In genomic region chr18:79964330-79965118, GRCh38 we compare ENCODE assay signal across 1 cellular context.
TF ChIP-seq lines count a peak whose summit lies in the region.

HSBP1L1 (plus strand) TSS chr18:79964643; CDS start chr18:79964736, 93 bp downstream.

TF ChIP-seq in H1, 55 proteins besides CTCF, POLR2A, EP300 and RAD21:
- TF ChIP-seq NRF1 (IDR thresholded peaks at IDR 0.05; ENCODE audit: low read depth, low read length): no peak
- TF ChIP-seq SUZ12 (IDR thresholded peaks at IDR 0.05; ENCODE audit: low read length): no peak
- TF ChIP-seq RBBP5 (IDR thresholded peaks at IDR 0.05; ENCODE audit: borderline replicate concordance, low read depth, low read length): no peak
- peak; percentile 24; the same call in 1 of the 2 replicates for TF ChIP-seq PHF8 (conservative IDR thresholded peaks at IDR 0.05; ENCODE audit: low read depth, low read length)
- no peak for TF ChIP-seq SAP30 (IDR thresholded peaks at IDR 0.05; ENCODE audit: insufficient read depth, insufficient replicate concordance, low read length)
- no peak for TF ChIP-seq CBX8 (IDR thresholded peaks at IDR 0.05; ENCODE audit: borderline replicate concordance, low read depth, low read length)
- TF ChIP-seq EZH2 (IDR thresholded peaks at IDR 0.05; ENCODE audit: low read depth, low read length, severe bottlenecking): peak; percentile 36
- TF ChIP-seq HDAC6 (IDR thresholded peaks at IDR 0.05; ENCODE audit: low read depth, low read length): no peak
- no peak for TF ChIP-seq CEBPB (IDR thresholded peaks at IDR 0.05; ENCODE audit: low read depth, low read length)
- no peak for TF ChIP-seq CTBP2 (IDR thresholded peaks at IDR 0.05; ENCODE audit: borderline replicate concordance, insufficient read depth, insufficient read length, low read length)
- no peak for TF ChIP-seq RXRA (IDR thresholded peaks at IDR 0.05; ENCODE audit: insufficient read depth, low read depth, low read length)
- TF ChIP-seq SP1 (IDR thresholded peaks at IDR 0.05; ENCODE audit: low read depth, low read length): no peak
- no peak for TF ChIP-seq CBX5 (IDR thresholded peaks at IDR 0.05; ENCODE audit: low read depth, low read length)
- TF ChIP-seq POLR2AphosphoS5 (IDR thresholded peaks at IDR 0.05; ENCODE audit: low read depth, low read length): no peak
- TF ChIP-seq MAFK (IDR thresholded peaks at IDR 0.05; ENCODE audit: low read depth, low read length): no peak
- no peak for TF ChIP-seq POU5F1 (IDR thresholded peaks at IDR 0.05; ENCODE audit: low read depth, low read length)
- 0 out of 2 replicates have a peak, but pooled peaks have one; percentile 7 for TF ChIP-seq TCF12 (IDR thresholded peaks at IDR 0.05; ENCODE audit: low read depth, low read length)
- TF ChIP-seq JUND (IDR thresholded peaks at IDR 0.05; ENCODE audit: low read length): no peak
- TF ChIP-seq, protein P1, sequence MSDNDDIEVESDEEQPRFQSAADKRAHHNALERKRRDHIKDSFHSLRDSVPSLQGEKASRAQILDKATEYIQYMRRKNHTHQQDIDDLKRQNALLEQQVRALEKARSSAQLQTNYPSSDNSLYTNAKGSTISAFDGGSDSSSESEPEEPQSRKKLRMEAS (IDR thresholded peaks at IDR 0.05): no peak
- no peak for TF ChIP-seq JUN (IDR thresholded peaks at IDR 0.05; ENCODE audit: low read depth, low read length)
- TF ChIP-seq TBP (IDR thresholded peaks at IDR 0.05; ENCODE audit: low read depth, low read length): no peak
- TF ChIP-seq RNF2 (IDR thresholded peaks at IDR 0.05; ENCODE audit: borderline replicate concordance, low read depth, low read length, missing control alignments, poor library complexity, severe bottlenecking): no peak
- no peak for TF ChIP-seq SIX5 (IDR thresholded peaks at IDR 0.05; ENCODE audit: low read depth, low read length)
- TF ChIP-seq HDAC2 (IDR thresholded peaks at IDR 0.05; ENCODE audit: borderline replicate concordance in 1 of 2, low read depth in 2 of 2, low read length in 2 of 2): no peak
- no peak for TF ChIP-seq SIRT6 (IDR thresholded peaks at IDR 0.05; ENCODE audit: low read length)
- TF ChIP-seq KDM5A (IDR thresholded peaks at IDR 0.05; ENCODE audit: low read length): no peak
- TF ChIP-seq TEAD4 (IDR thresholded peaks at IDR 0.05; ENCODE audit: low read depth, low read length): peak; percentile 63; the same call in 1 of the 2 replicates
- 0 out of 2 replicates have a peak, but pooled peaks have one; percentile 9 for TF ChIP-seq GABPA (IDR thresholded peaks at IDR 0.05; ENCODE audit: borderline replicate concordance, insufficient read depth, low read length)
- no peak for TF ChIP-seq SP2 (IDR thresholded peaks at IDR 0.05; ENCODE audit: low read length)
- no peak for TF ChIP-seq ATF3 (IDR thresholded peaks at IDR 0.05; ENCODE audit: insufficient read depth, low read depth, low read length)
- TF ChIP-seq SP4 (IDR thresholded peaks at IDR 0.05; ENCODE audit: low read length): no peak
- no peak for TF ChIP-seq KDM1A (IDR thresholded peaks at IDR 0.05; ENCODE audit: borderline replicate concordance, low read length)
- no peak for TF ChIP-seq NANOG (IDR thresholded peaks at IDR 0.05; ENCODE audit: insufficient read depth, low read depth, low read length, poor library complexity, severe bottlenecking)
- no peak for TF ChIP-seq CREB1 (IDR thresholded peaks at IDR 0.05)
- TF ChIP-seq KDM4A (IDR thresholded peaks at IDR 0.05; ENCODE audit: low read depth, low read length, severe bottlenecking): peak; percentile 63
- TF ChIP-seq YY1 (IDR thresholded peaks at IDR 0.05; ENCODE audit: low read depth, low read length): no peak
